1 cellular context compared by ENCODE assay signal in genomic region chr1:18256318-18257235, GRCh38.
TF ChIP-seq lines count a peak whose summit lies in the region.

No MANE protein-coding gene starts in this region.

TF ChIP-seq in GM23338, 12 proteins besides CTCF, POLR2A, EP300 and RAD21 (continued from another document):
- peak; percentile 45; the same call in 1 of the 2 replicates for TF ChIP-seq ZNF462 (CRISPR knock-in tag; IDR thresholded peaks at IDR 0.05)
- no peak for TF ChIP-seq CREB1 (CRISPR knock-in tag; IDR thresholded peaks at IDR 0.05; ENCODE audit: low read depth)
- TF ChIP-seq ZNF331 (CRISPR knock-in tag; IDR thresholded peaks at IDR 0.05; ENCODE audit: low read depth): peak; percentile 61
- TF ChIP-seq STAT1 (IDR thresholded peaks at IDR 0.05; ENCODE audit: unreplicated experiment): no peak
- TF ChIP-seq POLR2AphosphoS5 (IDR thresholded peaks at IDR 0.05; ENCODE audit: low read depth): no peak
- TF ChIP-seq NANOG (IDR thresholded peaks at IDR 0.05; ENCODE audit: borderline replicate concordance): no peak
- no peak for TF ChIP-seq ZNF114 (CRISPR knock-in tag; IDR thresholded peaks at IDR 0.05)
